ENCODE assay signal across 29 cellular contexts in the genomic region with DNA sequence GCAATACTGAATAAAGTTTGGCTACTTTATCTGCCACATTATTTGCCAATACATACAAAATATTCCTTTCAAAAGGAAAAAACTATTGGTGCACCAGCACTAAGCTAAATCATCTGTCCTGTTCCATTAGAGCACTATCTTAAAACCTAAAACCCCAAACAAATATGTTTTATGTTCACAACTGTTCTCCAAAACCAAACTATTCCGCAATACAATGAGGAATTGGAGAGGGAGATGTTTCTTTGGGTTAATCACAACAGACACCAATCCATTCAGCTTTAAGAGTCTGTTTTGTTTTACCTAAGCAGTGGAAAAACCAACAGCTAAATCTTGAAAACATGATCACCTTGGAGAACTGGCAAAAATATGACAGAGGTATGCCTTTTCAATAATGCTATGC.
"Had no signal": no experiment of that assay in that cellular context is flagged by ENCODE, and none has a peak within 500 bp of the region (broad histone marks: within the 10 kb centered on the region; RNA-seq: fewer than 3 reads in every experiment).

No MANE protein-coding gene starts in this region.

- H3K27me3 ChIP-seq: ascending aorta, brain microvascular endothelial cell, cardiac muscle cell, Peyer's patch, SJCRH30 had no signal

- H3K9me3 ChIP-seq: ascending aorta, Peyer's patch, SJCRH30, SK-N-SH had no signal

- H3K9me3 Mint-ChIP-seq: activated CD4-positive, alpha-beta memory T cell treated with anti-CD3 and anti-CD28 coated beads for 36 hours; activated CD4-positive, alpha-beta T cell treated with anti-CD3 and anti-CD28 coated beads, Interleukin-2, amount 10 ng/mL, durations not matched to agents 7 days and 5 days; activated T-helper 17 cell treated with anti-CD3 and anti-CD28 coated beads, Interleukin-2, amount 50 U/mL, for 72 hours; IgD-negative memory B cell had no signal

- H3K4me2 ChIP-seq: SK-N-SH had no signal

- H3K27ac ChIP-seq: ascending aorta, brain microvascular endothelial cell, cardiac muscle cell, Peyer's patch, RWPE1, SJCRH30, VCaP had no signal

- H3K4me1 ChIP-seq: ascending aorta, Peyer's patch, SJCRH30 had no signal

- H3K27ac Mint-ChIP-seq: activated CD4-positive, alpha-beta memory T cell treated with anti-CD3 and anti-CD28 coated beads for 36 hours; activated CD4-positive, alpha-beta T cell treated with anti-CD3 and anti-CD28 coated beads, Interleukin-2, amount 10 ng/mL, durations not matched to agents 7 days and 5 days; activated T-helper 17 cell treated with anti-CD3 and anti-CD28 coated beads, Interleukin-2, amount 50 U/mL, for 72 hours had no signal

- H3K36me3 ChIP-seq: cardiac muscle cell had no signal

- H3K4me3 Mint-ChIP-seq: activated CD4-positive, alpha-beta memory T cell treated with anti-CD3 and anti-CD28 coated beads for 36 hours; activated CD4-positive, alpha-beta T cell treated with anti-CD3 and anti-CD28 coated beads, Interleukin-2, amount 10 ng/mL, durations not matched to agents 7 days and 5 days; activated naive CD4-positive, alpha-beta T cell treated with anti-CD3 and anti-CD28 coated beads, Interleukin-2, amount 50 U/mL, for 24 hours; activated T-helper 17 cell treated with anti-CD3 and anti-CD28 coated beads, Interleukin-2, amount 50 U/mL, for 72 hours; IgD-negative memory B cell had no signal

- H3K9ac ChIP-seq: SK-N-SH had no signal

- H3K4me3 ChIP-seq: ascending aorta, cardiac muscle cell, Peyer's patch, SJCRH30 had no signal

- DNase-seq: activated CD4-positive, alpha-beta memory T cell treated with anti-CD3 and anti-CD28 coated beads for 36 hours; activated CD4-positive, alpha-beta T cell treated with anti-CD3 and anti-CD28 coated beads, Interleukin-2, amount 10 ng/mL, durations not matched to agents 7 days and 5 days; activated CD4-positive, CD25-positive, alpha-beta regulatory T cell; activated CD8-positive, alpha-beta memory T cell treated with anti-CD3 and anti-CD28 coated beads for 24 hours; activated gamma-delta T cell treated with Interleukin-2 at 50 U/mL for 16 hours; activated T-cell treated with anti-CD3 and anti-CD28 coated beads, Interleukin-2, amount 50 U/mL, for 48 hours; amniotic stem cell; brain microvascular endothelial cell; KG1; NCI-H1092; NCI-H1417; NCI-H1930; NCI-H2171; NCI-H2227 treated with DMSO at 0.1 percent for 48 hours; NCI-H526 treated with DMSO at 0.1 percent for 48 hours; NCI-H82; OCI-M1; Peyer's patch; Right ventricle myocardium superior; SJCRH30; SK-N-SH; T-helper 1 cell had no signal

- H3K27me3 Mint-ChIP-seq: activated CD4-positive, alpha-beta memory T cell treated with anti-CD3 and anti-CD28 coated beads for 36 hours; activated CD4-positive, alpha-beta T cell treated with anti-CD3 and anti-CD28 coated beads, Interleukin-2, amount 10 ng/mL, durations not matched to agents 7 days and 5 days; activated naive CD4-positive, alpha-beta T cell treated with anti-CD3 and anti-CD28 coated beads, Interleukin-2, amount 50 U/mL, for 24 hours; activated T-helper 17 cell treated with anti-CD3 and anti-CD28 coated beads, Interleukin-2, amount 50 U/mL, for 72 hours; IgD-negative memory B cell had no signal

- ATAC-seq: activated T-helper 17 cell treated with anti-CD3 and anti-CD28 coated beads, Interleukin-2, amount 50 U/mL, for 72 hours had no signal
